28 cellular contexts compared by ENCODE assay signal in genomic region chr12:129081755-129082250, GRCh38.
"Had no signal": no experiment of that assay in that cellular context is flagged by ENCODE, and none has a peak within 500 bp of the region (broad histone marks: within the 10 kb centered on the region; RNA-seq: fewer than 3 reads in every experiment).

No MANE protein-coding gene starts in this region.

- H3K4me3 ChIP-seq: stomach, suprapubic skin, testis, thoracic aorta, thyroid gland, tibial artery, tibial nerve, transverse colon, upper lobe of left lung, upper lobe of right lung, uterus, vagina had no signal

- DNase-seq: stimulated activated CD4-positive, alpha-beta T cell treated with anti-CD3 and anti-CD28 coated beads, Interleukin-2, amount 100 ng/mL, for 48 hours; stimulated activated CD4-positive, alpha-beta T cell treated with anti-CD3 and anti-CD28 coated beads, Interleukin-4, amount 100 ng/mL, for 1 hour; stimulated activated CD4-positive, alpha-beta T cell treated with anti-CD3 and anti-CD28 coated beads, Interleukin-4, amount 100 ng/mL, for 24 hours; stimulated activated CD4-positive, alpha-beta T cell treated with anti-CD3 and anti-CD28 coated beads, Interleukin-4, amount 100 ng/mL, for 4 hours; stimulated activated CD8-positive, alpha-beta memory T cell treated with anti-CD3 and anti-CD28 coated beads, Interleukin-4, amount 100 ng/mL, for 48 hours; stimulated activated naive B cell treated with anti-CD40 and anti-IgM and Interleukin-4, amounts not matched to agents 10 μg/mL and 1 μg/mL and 100 μg/mL, for 72 hours; stimulated activated naive CD4-positive, alpha-beta T cell; stimulated activated naive CD4-positive, alpha-beta T cell treated with Interleukin-2 at 50 U/mL for 16 hours; stimulated activated naive CD8-positive, alpha-beta T cell treated with anti-CD3 and anti-CD28 coated beads, Interleukin-15, amount 100 ng/mL, for 72 hours; stimulated activated naive CD8-positive, alpha-beta T cell treated with anti-CD3 and anti-CD28 coated beads, Interleukin-15, Interleukin-2, amounts not matched to agents 100 U/mL and 50 U/mL, for 24 hours; stomach; substantia nigra; testis; thyroid gland; tibial artery; transverse colon; trophoblast cell; upper lobe of left lung; upper lobe of right lung; uterus had no signal

- H3K4me1 ChIP-seq: stomach, suprapubic skin, testis, thyroid gland, tibial artery, tibial nerve, transverse colon, upper lobe of left lung, upper lobe of right lung, uterus had no signal

- H3K36me3 Mint-ChIP-seq: stimulated activated effector memory CD8-positive, alpha-beta T cell treated with anti-CD3 and anti-CD28 coated beads, Interleukin-12 subunit alpha, Interleukin-12 subunit beta, amount 100 ng/mL, for 72 hours; stimulated activated memory B cell treated with anti-CD40 and anti-IgM and Interleukin-4, amounts not matched to agents 10 μg/mL and 1 μg/mL and 100 μg/mL, for 72 hours; stimulated activated naive B cell treated with anti-CD40 and anti-IgM and Interleukin-4, amounts not matched to agents 10 μg/mL and 1 μg/mL and 100 μg/mL, for 72 hours; type B pancreatic cell had no signal

- H3K27ac ChIP-seq: stomach, suprapubic skin, testis, thoracic aorta, thyroid gland, tibial artery, tibial nerve, transverse colon, upper lobe of left lung, upper lobe of right lung, uterus, vagina had no signal

- ATAC-seq: stimulated activated effector memory CD8-positive, alpha-beta T cell treated with anti-CD3 and anti-CD28 coated beads, Interleukin-12 subunit alpha, Interleukin-12 subunit beta, amount 100 ng/mL, for 72 hours; stimulated activated memory B cell treated with anti-CD40 and anti-IgM and Interleukin-4, amounts not matched to agents 10 μg/mL and 1 μg/mL and 100 μg/mL, for 72 hours; stimulated activated naive B cell treated with anti-CD40 and anti-IgM and Interleukin-4, amounts not matched to agents 10 μg/mL and 1 μg/mL and 100 μg/mL, for 72 hours; stimulated activated naive CD8-positive, alpha-beta T cell treated with anti-CD3 and anti-CD28 coated beads, Interleukin-15, amount 100 ng/mL, for 72 hours; stimulated activated naive CD8-positive, alpha-beta T cell treated with anti-CD3 and anti-CD28 coated beads, Interleukin-15, Interleukin-2, amounts not matched to agents 100 U/mL and 50 U/mL, for 24 hours; upper lobe of right lung had no signal

- H3K27me3 ChIP-seq: suprapubic skin, testis, thyroid gland, tibial artery, tibial nerve, transverse colon, upper lobe of left lung, upper lobe of right lung, uterus, vagina had no signal

- H3K36me3 ChIP-seq: stomach, suprapubic skin, thoracic aorta, thyroid gland, tibial artery, tibial nerve, transverse colon, upper lobe of left lung, upper lobe of right lung, uterus, vagina had no signal

- H3K4me3 Mint-ChIP-seq: stimulated activated effector memory CD8-positive, alpha-beta T cell treated with anti-CD3 and anti-CD28 coated beads, Interleukin-12 subunit alpha, Interleukin-12 subunit beta, amount 100 ng/mL, for 72 hours; stimulated activated memory B cell treated with anti-CD40 and anti-IgM and Interleukin-4, amounts not matched to agents 10 μg/mL and 1 μg/mL and 100 μg/mL, for 72 hours; stimulated activated naive B cell treated with anti-CD40 and anti-IgM and Interleukin-4, amounts not matched to agents 10 μg/mL and 1 μg/mL and 100 μg/mL, for 72 hours; stimulated activated naive CD8-positive, alpha-beta T cell treated with anti-CD3 and anti-CD28 coated beads, Interleukin-15, amount 100 ng/mL, for 72 hours; stimulated activated naive CD8-positive, alpha-beta T cell treated with anti-CD3 and anti-CD28 coated beads, Interleukin-15, Interleukin-2, amounts not matched to agents 100 ng/mL and 50 ng/mL, for 24 hours; type B pancreatic cell had no signal

- H3K27ac Mint-ChIP-seq: stimulated activated effector memory CD8-positive, alpha-beta T cell treated with anti-CD3 and anti-CD28 coated beads, Interleukin-12 subunit alpha, Interleukin-12 subunit beta, amount 100 ng/mL, for 72 hours; stimulated activated memory B cell treated with anti-CD40 and anti-IgM and Interleukin-4, amounts not matched to agents 10 μg/mL and 1 μg/mL and 100 μg/mL, for 72 hours; stimulated activated naive B cell treated with anti-CD40 and anti-IgM and Interleukin-4, amounts not matched to agents 10 μg/mL and 1 μg/mL and 100 μg/mL, for 72 hours; stimulated activated naive CD8-positive, alpha-beta T cell treated with anti-CD3 and anti-CD28 coated beads, Interleukin-15, Interleukin-2, amounts not matched to agents 100 ng/mL and 50 ng/mL, for 24 hours; type B pancreatic cell had no signal

- H3K9me3 ChIP-seq: stomach, suprapubic skin, testis, thoracic aorta, thyroid gland, tibial artery, transverse colon, upper lobe of left lung, upper lobe of right lung, uterus, vagina had no signal

- H3K27me3 Mint-ChIP-seq: stimulated activated memory B cell treated with anti-CD40 and anti-IgM and Interleukin-4, amounts not matched to agents 10 μg/mL and 1 μg/mL and 100 μg/mL, for 72 hours; stimulated activated naive CD8-positive, alpha-beta T cell treated with anti-CD3 and anti-CD28 coated beads, Interleukin-15, amount 100 ng/mL, for 72 hours; stimulated activated naive CD8-positive, alpha-beta T cell treated with anti-CD3 and anti-CD28 coated beads, Interleukin-15, Interleukin-2, amounts not matched to agents 100 ng/mL and 50 ng/mL, for 24 hours had no signal

- H3K4me1 Mint-ChIP-seq: stimulated activated effector memory CD8-positive, alpha-beta T cell treated with anti-CD3 and anti-CD28 coated beads, Interleukin-12 subunit alpha, Interleukin-12 subunit beta, amount 100 ng/mL, for 72 hours; stimulated activated memory B cell treated with anti-CD40 and anti-IgM and Interleukin-4, amounts not matched to agents 10 μg/mL and 1 μg/mL and 100 μg/mL, for 72 hours; stimulated activated naive CD8-positive, alpha-beta T cell treated with anti-CD3 and anti-CD28 coated beads, Interleukin-15, amount 100 ng/mL, for 72 hours had no signal

- H3K9me3 Mint-ChIP-seq: stimulated activated effector memory CD8-positive, alpha-beta T cell treated with anti-CD3 and anti-CD28 coated beads, Interleukin-12 subunit alpha, Interleukin-12 subunit beta, amount 100 ng/mL, for 72 hours; stimulated activated memory B cell treated with anti-CD40 and anti-IgM and Interleukin-4, amounts not matched to agents 10 μg/mL and 1 μg/mL and 100 μg/mL, for 72 hours; stimulated activated naive B cell treated with anti-CD40 and anti-IgM and Interleukin-4, amounts not matched to agents 10 μg/mL and 1 μg/mL and 100 μg/mL, for 72 hours; type B pancreatic cell had no signal
